In genomic region chr10:102352066-102352715, GRCh38 we compare ENCODE assay signal across 8 cellular contexts. TPM values are rescaled to one million over a fixed set of nuclear protein-coding genes. Genes with fewer than 3 reads are reported as not detected.
DNase-seq lines count a peak whose midpoint lies in the region; ATAC-seq and TF ChIP-seq lines count a peak whose summit lies in the region.

No MANE protein-coding gene starts in this region.

- ATAC-seq in DND-41 (ENCODE audit: insufficient read depth, low read depth) (peak; percentile 89), SK-N-SH treated with all-trans-retinoic acid at 6 μM for 48 hours (peak; percentile 89), heart left ventricle (peak in 3 of 4 donors; percentile 54 to 72 (median 68)), HG02852 (IDR thresholded peaks at IDR 0.05; ENCODE audit: unreplicated experiment) (no peak), HG03039 (IDR thresholded peaks at IDR 0.05; ENCODE audit: unreplicated experiment) (no peak)

- peaks cover 17% of the 10 kb centered on the region for H4K20me1 ChIP-seq in DND-41 (ENCODE audit: insufficient read depth, low read length)

- H2AFZ ChIP-seq in DND-41 (ENCODE audit: low read depth, low read length), result no peak overlapping the region

- H3K79me2 ChIP-seq in DND-41 (ENCODE audit: insufficient read depth, low read length), result no peaks in the 10 kb centered on the region

- no peaks in the 10 kb centered on the region for H3K4me1 ChIP-seq in DND-41 (ENCODE audit: insufficient read depth, low read length)
- peaks cover 0 to 7% (median 0%) of the 10 kb centered on the region in 12 donors for H3K4me1 ChIP-seq in heart left ventricle

- no peak for TF ChIP-seq POLR2A in heart left ventricle (IDR thresholded peaks at IDR 0.05)

- H3K27me3 ChIP-seq in DND-41 (ENCODE audit: insufficient read depth, low read length, poor library complexity) (no peaks in the 10 kb centered on the region), MG63 (no peaks in the 10 kb centered on the region), heart left ventricle (no peaks in the 10 kb centered on the region)

- 79 to 97% (median 80%) methylated on average over 3 to 7 of the region's 7 CpGs for WGBS in heart left ventricle, 4 donors

- H3K27ac ChIP-seq in DND-41 (ENCODE audit: low read length) (no peak overlapping the region), heart left ventricle (no peak overlapping the region)

- H3K9me3 ChIP-seq in DND-41 (ENCODE audit: insufficient read depth, low read length, severe bottlenecking) (no peaks in the 10 kb centered on the region), MG63 (no peaks in the 10 kb centered on the region), heart left ventricle (no peaks in the 10 kb centered on the region)

- DNase-seq in DND-41 (peak; percentile 72), MG63 (peak; percentile 38), heart left ventricle (peak in 4 of 5 donors; percentile 35 to 50 (median 46)), renal cortical epithelial cell (ENCODE audit: low read depth) (peak; percentile 47)
- DNase-seq in activated naive CD4-positive, alpha-beta T cell treated with anti-CD3 and anti-CD28 coated beads, Interleukin-2, amount 50 U/mL, for 16 hours, result peak; percentile 71

- no peak overlapping the region for H3K4me2 ChIP-seq in DND-41 (ENCODE audit: insufficient read depth, low read length)

- no peak overlapping the region for H3K9ac ChIP-seq in DND-41 (ENCODE audit: low read depth, low read length)

- TF ChIP-seq CTCF in DND-41 (IDR thresholded peaks at IDR 0.05; ENCODE audit: borderline replicate concordance, extremely low read depth, low read length, poor library complexity, severe bottlenecking), result peak; percentile 95
- peak; percentile 80 to 95 (median 90) for TF ChIP-seq CTCF in heart left ventricle (IDR thresholded peaks at IDR 0.05)

- H3K36me3 ChIP-seq in DND-41 (ENCODE audit: insufficient read depth, low read length) (peaks cover 73% of the 10 kb centered on the region), MG63 (peaks cover 47% of the 10 kb centered on the region), heart left ventricle (peaks cover 0 to 94% (median 60%) of the 10 kb centered on the region in 9 donors)

- intact Hi-C loops in heart left ventricle (cut with DNase I), result loop anchor here (1.0 to 5.0 kb wide), 6 partner anchors 121 to 185 kb away; no protein-coding TSS in a partner anchor

- H3K4me3 ChIP-seq in DND-41 (ENCODE audit: low read depth in 1 of 2, low read length in 2 of 2) (no peak overlapping the region), MG63 (no peak overlapping the region), heart left ventricle (no peak overlapping the region)

TF ChIP-seq in SK-N-SH treated with all-trans-retinoic acid at 6 μM for 48 hours, 23 proteins besides CTCF, POLR2A, EP300 and RAD21:
- TF ChIP-seq GLIS3 (CRISPR knock-in tag; IDR thresholded peaks at IDR 0.05), result no peak
- TF ChIP-seq RARB (CRISPR knock-in tag; IDR thresholded peaks at IDR 0.05), result no peak
- no peak for TF ChIP-seq POU6F1 (CRISPR knock-in tag; IDR thresholded peaks at IDR 0.05; ENCODE audit: borderline replicate concordance, low read depth)
- TF ChIP-seq TCF4 (CRISPR knock-in tag; IDR thresholded peaks at IDR 0.05; ENCODE audit: borderline replicate concordance), result no peak
- no peak for TF ChIP-seq CREB5 (CRISPR knock-in tag; IDR thresholded peaks at IDR 0.05; ENCODE audit: low read depth)
- TF ChIP-seq ESRRG (CRISPR knock-in tag; IDR thresholded peaks at IDR 0.05), result no peak
- no peak for TF ChIP-seq TOX (CRISPR knock-in tag; IDR thresholded peaks at IDR 0.05; ENCODE audit: borderline replicate concordance)
- TF ChIP-seq ZNF8 (CRISPR knock-in tag; IDR thresholded peaks at IDR 0.05), result no peak
- no peak for TF ChIP-seq CSDC2 (CRISPR knock-in tag; IDR thresholded peaks at IDR 0.05)
TF ChIP-seq in SK-N-SH treated with all-trans-retinoic acid at 6 μM for 48 hours: peak in this region for 0.

RNA-seq across cellular contexts. Expression of gene NFKB2, which starts 43.3 kb away (rescaled TPM):
- total RNA-seq in MG63 (2014; rRNA removed; shearing (Covaris generic); ENCODE audit: low replicate concordance), result 15.8 and 22.7 TPM in 2 replicates
- 10 to 100 TPM in 8 of 9 donors, 1 to 10 TPM in 1; 9.6 to 50.4 (median 17.2) TPM for total RNA-seq in heart left ventricle
- polyA plus RNA-seq in heart left ventricle, result 10 to 100 TPM in 1 of 2 donors, 1 to 10 TPM in 1; 9.6 to 20.1 TPM
- total RNA-seq in renal cortical epithelial cell, result 52.4 and 57.3 TPM in 2 replicates

Comparison
In these comparisons a context has a peak if more than half of its experiments do, and no peak if none do; other contexts are left out.
1. ATAC-seq: peak in DND-41 (single experiment), SK-N-SH treated with all-trans-retinoic acid at 6 μM for 48 hours (single experiment) and heart left ventricle (3 of 4); none in HG02852 (single experiment) and HG03039 (single experiment).
2. Peak in every context shown above with its lines, with median percentiles within 50 percentile points of each other: DNase-seq.